In the genomic region with DNA sequence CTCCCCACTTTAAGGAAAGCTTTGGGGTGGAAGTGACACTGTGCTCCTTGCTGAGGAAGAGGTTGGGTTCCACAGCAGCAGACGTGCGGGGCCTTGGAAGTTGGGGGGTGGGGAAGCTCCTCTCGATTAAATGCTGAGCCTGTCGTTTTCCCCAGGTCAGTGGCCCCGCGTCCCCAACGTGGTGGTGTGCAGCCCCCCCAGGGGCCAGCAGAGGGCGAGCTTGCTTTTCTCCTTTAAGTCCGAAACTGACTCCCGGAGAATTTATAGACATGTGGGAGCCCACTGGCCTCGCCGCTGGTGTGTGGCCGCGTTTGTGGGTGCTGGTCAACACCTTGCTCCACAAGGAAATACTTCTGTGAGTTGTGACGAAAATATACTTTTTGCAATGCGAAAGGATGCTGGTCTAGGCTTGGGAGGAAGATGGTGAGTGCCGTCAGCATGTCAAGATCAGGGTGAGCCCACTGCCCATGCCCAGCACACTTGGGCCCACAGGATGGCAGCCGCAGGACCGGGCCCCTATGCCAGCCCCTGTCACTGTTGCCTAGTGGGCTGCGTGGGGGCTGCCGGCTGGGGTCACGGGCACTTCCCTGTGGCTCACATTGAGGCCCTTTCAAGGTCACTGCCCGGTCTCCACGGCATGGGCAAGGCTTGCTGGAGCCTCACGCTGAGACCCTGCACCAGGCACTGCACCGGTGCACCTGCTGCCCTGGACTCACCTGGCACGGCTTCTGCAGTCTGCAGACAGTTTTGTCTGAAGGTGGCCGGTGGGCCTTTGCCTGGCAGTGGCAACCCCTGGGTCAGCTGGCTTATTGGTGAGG, we compare ENCODE assay signal across 8 cellular contexts. TPM values are rescaled to one million over a fixed set of nuclear protein-coding genes. Genes with fewer than 3 reads are reported as not detected.
DNase-seq lines count a peak whose midpoint lies in the region; ATAC-seq and TF ChIP-seq lines count a peak whose summit lies in the region.

No MANE protein-coding gene starts in this region.

- no peak overlapping the region for H3K27ac Mint-ChIP-seq in MCF 10A (ENCODE audit: low read depth, unreplicated experiment)

- no peak overlapping the region for H3K4me3 ChIP-seq in BJ (ENCODE audit: low read depth, low read length)
- H3K4me3 ChIP-seq in SK-N-SH (ENCODE audit: low read depth in 2 of 2, low read length in 1 of 2): no peak overlapping the region

- no peak for TF ChIP-seq EP300 in SK-N-SH (IDR thresholded peaks at IDR 0.05; ENCODE audit: borderline replicate concordance in 1 of 2, low read depth in 1 of 2, low read length in 1 of 2)

- no peaks in the 10 kb centered on the region for H3K9me2 ChIP-seq in SK-N-SH

- 54% methylated on average over 15 of the region's 28 CpGs for WGBS in SK-N-SH (ENCODE audit: low lambda C conversion rate)

- H3K27me3 Mint-ChIP-seq in MCF 10A (ENCODE audit: insufficient read depth, unreplicated experiment): no peaks in the 10 kb centered on the region

- no peaks in the 10 kb centered on the region for H3F3A ChIP-seq in SK-N-SH (replicated peaks; ENCODE audit: insufficient read depth)

- H3K9ac ChIP-seq in SK-N-SH: no peak overlapping the region

- no peaks in the 10 kb centered on the region; the same call in 1 of the 2 replicates for H3K79me2 ChIP-seq in SK-N-SH (ENCODE audit: insufficient read depth)

- no peak for ATAC-seq in GM21737 (IDR thresholded peaks at IDR 0.05; ENCODE audit: unreplicated experiment)

- no peak overlapping the region for H3K4me2 ChIP-seq in SK-N-SH

- H3K36me3 Mint-ChIP-seq in MCF 10A (ENCODE audit: insufficient read depth, unreplicated experiment): peaks cover 34% of the 10 kb centered on the region

- intact Hi-C loops in MCF 10A (cut with micrococcal nuclease): loop anchor here (1.0 kb wide), 1 partner anchor 273 kb away; no protein-coding TSS in a partner anchor

- no peak overlapping the region for H3K4me3 Mint-ChIP-seq in MCF 10A (ENCODE audit: unreplicated experiment)

- CTCF ChIA-PET in BJ (lab: Yijun Ruan, JAX) (interaction anchor here (0.6 to 9.9 kb wide), 37 partner anchors 9 to 373 kb away, joined by 3 to 103 read pairs (median 4); partner anchors contain the start of gene UVSSA), SK-N-SH (lab: Yijun Ruan, JAX) (interaction anchor here (0.6 to 9.5 kb wide), 49 partner anchors 9 to 352 kb away, joined by 3 to 98 read pairs (median 4); partner anchors contain the start of gene UVSSA), MCF 10A (lab: Yijun Ruan, JAX) (interaction anchor here (0.6 to 2.2 kb wide), 15 partner anchors 9 to 772 kb away, joined by 3 to 15 read pairs (median 3); no protein-coding TSS in a partner anchor)

- peaks cover 5% of the 10 kb centered on the region for H3K4me1 Mint-ChIP-seq in MCF 10A (ENCODE audit: insufficient read depth, unreplicated experiment)

- H4K20me1 ChIP-seq in SK-N-SH (ENCODE audit: insufficient read depth): peaks cover 7% of the 10 kb centered on the region

- no TSS peak for BruUV-seq in MCF 10A (replicated peaks; lab: Mats Ljungman, UMichigan)

- H3K9me3 ChIP-seq in SK-N-SH: no peaks in the 10 kb centered on the region

- no peak overlapping the region for H2AFZ ChIP-seq in SK-N-SH (ENCODE audit: low read depth)

- TF ChIP-seq RAD21 in SK-N-SH (IDR thresholded peaks at IDR 0.05; ENCODE audit: low read length): peak; percentile 74

- no peaks in the 10 kb centered on the region for H3K9me3 Mint-ChIP-seq in MCF 10A (ENCODE audit: unreplicated experiment)

- H3K27me3 ChIP-seq in BJ (ENCODE audit: control insufficient read depth, insufficient read depth, low read length) (no peaks in the 10 kb centered on the region), SK-N-SH (ENCODE audit: insufficient read depth) (no peaks in the 10 kb centered on the region)

- H3K27ac ChIP-seq in SK-N-SH (ENCODE audit: low read depth in 2 of 2, low read length in 1 of 2): no peak overlapping the region

- DNase-seq in BJ (ENCODE audit: low read depth): no peak
- peak; percentile 85 for DNase-seq in GM20000 (ENCODE audit: low spot score)
- DNase-seq in SK-N-SH: peak; percentile 90
- peak; percentile 37 for DNase-seq in MCF 10A (ENCODE audit: unreplicated experiment)
- peak; percentile 76 for DNase-seq in islet precursor cell
- DNase-seq in stimulated activated CD4-positive, alpha-beta T cell treated with anti-CD3 and anti-CD28 coated beads, Interleukin-4, amount 100 ng/mL, for 1 hour: peak; percentile 53
- no peak for DNase-seq in DMS153 treated with DMSO at 0.1 percent for 48 hours (lab: John Stamatoyannopoulos, UW; ENCODE audit: unreplicated experiment)

- POLR2A ChIA-PET in BJ (lab: Charles Lee): interaction anchor here (0.8 kb wide), 1 partner anchor 10 kb away, joined by 3 read pairs; the partner anchor contains the start of gene UVSSA
- POLR2A ChIA-PET in SK-N-SH (lab: Yijun Ruan, JAX): no interaction called here
- POLR2A ChIA-PET in MCF 10A (lab: Yijun Ruan, JAX): interaction anchor here (0.6 to 0.7 kb wide), 2 partner anchors 146 to 290 kb away, joined by 3 to 4 read pairs; no protein-coding TSS in a partner anchor

- TF ChIP-seq CTCF in BJ (IDR thresholded peaks at IDR 0.05; ENCODE audit: insufficient read depth, low read depth, low read length) (peak; percentile 89), GM20000 (IDR thresholded peaks at IDR 0.05; ENCODE audit: extremely low read depth, missing control alignments) (peak; percentile 72), SK-N-SH (IDR thresholded peaks at IDR 0.05) (peak; percentile 77), MCF 10A (IDR thresholded peaks at IDR 0.05; ENCODE audit: unreplicated experiment) (peak; percentile 68)

- H3K36me3 ChIP-seq in BJ (ENCODE audit: control insufficient read depth, insufficient read depth, low read length) (peaks cover 20% of the 10 kb centered on the region), SK-N-SH (replicated peaks in 1 of 2; ENCODE audit: control insufficient read depth in 1 of 2, insufficient read depth in 2 of 2, low read length in 1 of 2) (peaks cover 9 to 59% of the 10 kb centered on the region in 2 experiments)

- H3K4me1 ChIP-seq in SK-N-SH (ENCODE audit: control insufficient read depth in 1 of 2, insufficient read depth in 2 of 2, low read depth in 1 of 2, low read length in 1 of 2): peaks cover 0 to 8% of the 10 kb centered on the region in 2 experiments; a peak in 1 of 4 replicates

TF ChIP-seq in SK-N-SH, 30 proteins besides CTCF, POLR2A, EP300 and RAD21:
- TF ChIP-seq SMC3 (IDR thresholded peaks at IDR 0.05; ENCODE audit: low read depth, low read length) (peak; percentile 65), MEF2A (IDR thresholded peaks at IDR 0.05; ENCODE audit: borderline replicate concordance, low read depth) (no peak)

RNA-seq across cellular contexts. Expression of gene UVSSA, which starts 9.4 kb away (rescaled TPM):
- 4.1 and 5.8 TPM in 2 replicates for polyA plus RNA-seq in BJ (2011; rRNA removed)
- 3.7 and 5.2 TPM in 2 replicates for polyA minus RNA-seq in BJ (2011; rRNA and poly(A)+ RNA removed)
- 14.5 and 14.9 TPM in 2 replicates for polyA plus RNA-seq in SK-N-SH (2012; rRNA removed)
- polyA plus RNA-seq in SK-N-SH (2012; cell fraction: cytosol; rRNA removed): 5.2 and 6.2 TPM in 2 replicates
- 74.4 and 110 TPM in 2 replicates for polyA plus RNA-seq in SK-N-SH (2012; cell fraction: nucleus; rRNA removed)
- total RNA-seq in MCF 10A (2022): 41.1 and 43.6 TPM in 2 replicates

RNA-seq across cellular contexts. Expression of gene NKX1-1, which starts 49.9 kb away (rescaled TPM):
- polyA plus RNA-seq in BJ (2011; rRNA removed) (not detected in 2 replicates), SK-N-SH (2012; rRNA removed) (not detected in 2 replicates)
- not detected in 2 replicates for polyA minus RNA-seq in BJ (2011; rRNA and poly(A)+ RNA removed)
- not detected in 2 replicates for polyA plus RNA-seq in SK-N-SH (2012; cell fraction: cytosol; rRNA removed)
- not detected in 2 replicates for polyA plus RNA-seq in SK-N-SH (2012; cell fraction: nucleus; rRNA removed)
- total RNA-seq in MCF 10A (2022): not detected in 2 replicates

Comparison
In these comparisons a context has a peak if more than half of its experiments do, and no peak if none do; other contexts are left out.
1. DNase-seq: peak in GM20000 (single experiment), SK-N-SH (single experiment), MCF 10A (single experiment), islet precursor cell (single experiment) and stimulated activated CD4-positive, alpha-beta T cell treated with anti-CD3 and anti-CD28 coated beads, Interleukin-4, amount 100 ng/mL, for 1 hour (single experiment); none in BJ (single experiment) and DMS153 treated with DMSO at 0.1 percent for 48 hours (single experiment).
2. Peak in every context shown above with its lines, with median percentiles within 50 percentile points of each other: CTCF ChIP-seq.